Comparison of ENCODE assay signal across 8 cellular contexts in genomic region chr11:58573451-58574104, GRCh38. TPM values are rescaled to one million over a fixed set of nuclear protein-coding genes. Genes with fewer than 3 reads are reported as not detected.
DNase-seq lines count a peak whose midpoint lies in the region; ATAC-seq and TF ChIP-seq lines count a peak whose summit lies in the region.

No MANE protein-coding gene starts in this region.

- TF ChIP-seq POLR2A in sigmoid colon (IDR thresholded peaks at IDR 0.05): no peak

- peaks cover 71% of the 10 kb centered on the region for H3K4me1 Mint-ChIP-seq in CD4-positive, alpha-beta T cell (ENCODE audit: low read depth)
- peaks cover 8% of the 10 kb centered on the region for H3K4me1 Mint-ChIP-seq in neural progenitor cell

- H2AFZ ChIP-seq in neural progenitor cell (replicated peaks): no peak overlapping the region

- ATAC-seq in CD4-positive, alpha-beta T cell (ENCODE audit: poor library complexity): peak; percentile 19
- ATAC-seq in GM21576 (IDR thresholded peaks at IDR 0.05; ENCODE audit: unreplicated experiment) (peak; percentile 28), esophagus mucosa (peak; percentile 35)

- intact Hi-C loops in CD4-positive, alpha-beta T cell (cut with DNase I, micrococcal nuclease): loop anchor here in 1 of 2 experiments (5.0 to 10.0 kb wide), 3 partner anchors 34 to 1041 kb away; partner anchors contain the start of genes FAM111A and OSBP
- intact Hi-C loops in sigmoid colon (cut with DNase I): loop anchor here (10.0 kb wide), 2 partner anchors 909 to 1181 kb away; partner anchors contain the start of genes STX3 and ZDHHC5

- no peak overlapping the region for H3K4me3 ChIP-seq in sigmoid colon
- no peak overlapping the region for H3K4me3 ChIP-seq in neural progenitor cell

- H3K9me3 ChIP-seq in CD4-positive, alpha-beta T cell (ENCODE audit: control insufficient read depth, low read length): no peaks in the 10 kb centered on the region
- H3K9me3 ChIP-seq in sigmoid colon: no peaks in the 10 kb centered on the region
- no peaks in the 10 kb centered on the region for H3K9me3 ChIP-seq in neural progenitor cell (ENCODE audit: low read depth)

- no peaks in the 10 kb centered on the region for H3K9me3 Mint-ChIP-seq in CD4-positive, alpha-beta T cell
- no peaks in the 10 kb centered on the region for H3K9me3 Mint-ChIP-seq in neural progenitor cell

- no peak for TF ChIP-seq CTCF in CD4-positive, alpha-beta T cell (IDR thresholded peaks at IDR 0.05)
- TF ChIP-seq CTCF in sigmoid colon (IDR thresholded peaks at IDR 0.05): no peak
- no peak for TF ChIP-seq CTCF in neural progenitor cell (IDR thresholded peaks at IDR 0.05)

- CTCF ChIA-PET in CD4-positive, alpha-beta T cell (lab: Charles Lee): interaction anchor here (0.8 to 1.3 kb wide), 3 partner anchors 13 to 485 kb away, joined by 3 read pairs; no protein-coding TSS in a partner anchor

- no peaks in the 10 kb centered on the region for H4K20me1 ChIP-seq in neural progenitor cell (ENCODE audit: low read depth)

- H3F3A ChIP-seq in neural progenitor cell (ENCODE audit: low read depth): peaks cover 13% of the 10 kb centered on the region

- H3K27ac ChIP-seq in CD4-positive, alpha-beta T cell (ENCODE audit: low read depth, low read length): peak overlapping the region; percentile 100
- H3K27ac ChIP-seq in sigmoid colon (peak overlapping the region; percentile 47 to 100 (median 78)), neural progenitor cell (no peak overlapping the region)

- no peaks in the 10 kb centered on the region for H3K27me3 Mint-ChIP-seq in CD4-positive, alpha-beta T cell
- H3K27me3 Mint-ChIP-seq in neural progenitor cell (ENCODE audit: insufficient read depth, low read depth): peaks cover 5% of the 10 kb centered on the region

- no peaks in the 10 kb centered on the region for H3K27me3 ChIP-seq in CD4-positive, alpha-beta T cell (ENCODE audit: control insufficient read depth, insufficient read depth, low read length)
- H3K27me3 ChIP-seq in sigmoid colon (no peaks in the 10 kb centered on the region), neural progenitor cell (no peaks in the 10 kb centered on the region)

- H3K36me3 Mint-ChIP-seq in CD4-positive, alpha-beta T cell (ENCODE audit: low read depth): peaks cover 58% of the 10 kb centered on the region
- peaks cover 4% of the 10 kb centered on the region for H3K36me3 Mint-ChIP-seq in neural progenitor cell

- peaks cover 0 to 16% (median 4%) of the 10 kb centered on the region in 4 donors for H3K36me3 ChIP-seq in sigmoid colon
- H3K36me3 ChIP-seq in neural progenitor cell: no peaks in the 10 kb centered on the region

- peaks cover 0 to 40% (median 29%) of the 10 kb centered on the region in 4 donors for H3K4me1 ChIP-seq in sigmoid colon
- peaks cover 8% of the 10 kb centered on the region for H3K4me1 ChIP-seq in neural progenitor cell

- no peak for TF ChIP-seq EP300 in sigmoid colon (IDR thresholded peaks at IDR 0.05)

- no peak overlapping the region for H3K9ac ChIP-seq in neural progenitor cell

- WGBS in sigmoid colon, 2 donors: 39 to 76% methylated on average over 4 of the region's 4 CpGs

- peaks cover 15% of the 10 kb centered on the region for H3K79me2 ChIP-seq in neural progenitor cell (ENCODE audit: low read depth)

- POLR2A ChIA-PET in CD4-positive, alpha-beta T cell (lab: Charles Lee): interaction anchor here (0.7 to 1.7 kb wide), 11 partner anchors 10 to 832 kb away, joined by 3 to 9 read pairs (median 4); partner anchors contain the start of gene SELENOH

- peak overlapping the region; percentile 99 for H3K27ac Mint-ChIP-seq in CD4-positive, alpha-beta T cell
- no peak overlapping the region for H3K27ac Mint-ChIP-seq in neural progenitor cell

- H3K4me3 Mint-ChIP-seq in CD4-positive, alpha-beta T cell: peak overlapping the region; percentile 95
- no peak overlapping the region for H3K4me3 Mint-ChIP-seq in neural progenitor cell

- no peak overlapping the region for H3K4me2 ChIP-seq in neural progenitor cell

- peak in 8 of 10 experiments; percentile 20 to 54 (median 44) for DNase-seq in CD4-positive, alpha-beta T cell
- DNase-seq in NCI-H2196 (lab: John Stamatoyannopoulos, UW; ENCODE audit: unreplicated experiment) (peak; percentile 34), sigmoid colon (peak; percentile 83), T1000 (lab: John Stamatoyannopoulos, UW) (no peak), neural progenitor cell (ENCODE audit: low spot score) (no peak)
- peak; percentile 19 to 49 for DNase-seq in activated CD8-positive, alpha-beta memory T cell treated with anti-CD3 and anti-CD28 coated beads for 1 hour (ENCODE audit: extremely low read depth in 1 of 2, low read depth in 1 of 2)

RNA-seq across cellular contexts. Expression of gene LPXN, which starts 2.1 kb away (rescaled TPM):
- 10 to 100 TPM; 35.5 to 36.3 TPM for total RNA-seq in CD4-positive, alpha-beta T cell
- total RNA-seq in esophagus mucosa (1.7 TPM), sigmoid colon (10 to 100 TPM in 1 of 4 donors, 1 to 10 TPM in 3; 4.8 to 11.4 (median 6.9) TPM), neural progenitor cell (ENCODE audit: low replicate concordance) (3.1 and 5.0 TPM in 2 replicates)
- polyA plus RNA-seq in sigmoid colon: 10 to 100 TPM; 12.0 to 26.8 (median 13.6) TPM

RNA-seq across cellular contexts. Expression of gene ZFP91, which starts 5.3 kb away (rescaled TPM):
- 10 to 100 TPM; 46.5 to 46.7 TPM for total RNA-seq in CD4-positive, alpha-beta T cell
- 33.8 TPM for total RNA-seq in esophagus mucosa
- 10 to 100 TPM; 68.4 to 77.4 (median 74.0) TPM for total RNA-seq in sigmoid colon
- 10 to 100 TPM; 31.6 to 43.2 (median 34.2) TPM for polyA plus RNA-seq in sigmoid colon
- total RNA-seq in neural progenitor cell (ENCODE audit: low replicate concordance): 37.7 and 52.0 TPM in 2 replicates

RNA-seq across cellular contexts. Expression of gene CNTF, which starts 48.9 kb away (rescaled TPM):
- 1 to 10 TPM; 3.1 to 3.9 TPM for total RNA-seq in CD4-positive, alpha-beta T cell
- total RNA-seq in esophagus mucosa: 0.76 TPM
- 1 to 10 TPM; 1.2 to 1.8 (median 1.7) TPM for total RNA-seq in sigmoid colon
- under 1 TPM in 1 of 3 donors, not detected in 2; 0.87 TPM for polyA plus RNA-seq in sigmoid colon
- 1.6 and 4.2 TPM in 2 replicates for total RNA-seq in neural progenitor cell (ENCODE audit: low replicate concordance)

Comparison
In these comparisons a context has a peak if more than half of its experiments do, and no peak if none do; other contexts are left out.
1. DNase-seq: peak in CD4-positive, alpha-beta T cell (8 of 10), NCI-H2196 (single experiment), activated CD8-positive, alpha-beta memory T cell treated with anti-CD3 and anti-CD28 coated beads for 1 hour (2 of 2) and sigmoid colon (single experiment); none in T1000 (single experiment) and neural progenitor cell (single experiment).
2. Peak in every context shown above with its lines, with median percentiles within 50 percentile points of each other: ATAC-seq.